ENCODE assay signal across 21 cellular contexts in genomic region chrX:80747832-80748231, GRCh38.
A peak's percentile ranks its signal among the peaks of the same experiment; 100 is the strongest.
DNase-seq lines count a peak whose midpoint lies in the region; ATAC-seq, FAIRE-seq and TF ChIP-seq lines count a peak whose summit lies in the region.
"Had no signal": no experiment of that assay in that cellular context is flagged by ENCODE, and none has a peak within 500 bp of the region (broad histone marks: within the 10 kb centered on the region; RNA-seq: fewer than 3 reads in every experiment).

No MANE protein-coding gene starts in this region.

- peak overlapping the region; percentile 25 for H3K27ac Mint-ChIP-seq in activated CD8-positive, alpha-beta T cell treated with anti-CD3 and anti-CD28 coated beads for 36 hours
- no peak overlapping the region for H3K27ac Mint-ChIP-seq in activated CD8-positive, alpha-beta T cell treated with anti-CD3 and anti-CD28 coated beads, Interleukin-2, amount 10 ng/mL, durations not matched to agents 7 days and 5 days
- H3K27ac Mint-ChIP-seq: neural progenitor cell had no signal

- dilution Hi-C loops in keratinocyte (cut with MboI; ENCODE audit: extremely low pct_ligation_motif_present, low sequenced_read_pairs) = no loop called here

- H3K9me3 Mint-ChIP-seq in activated CD8-positive, alpha-beta T cell treated with anti-CD3 and anti-CD28 coated beads for 36 hours = peaks cover 4% of the 10 kb centered on the region
- H3K9me3 Mint-ChIP-seq in activated CD8-positive, alpha-beta T cell treated with anti-CD3 and anti-CD28 coated beads, Interleukin-2, amount 10 ng/mL, durations not matched to agents 7 days and 5 days (ENCODE audit: insufficient read depth) = peaks cover 11% of the 10 kb centered on the region

- intact Hi-C loops in activated CD8-positive, alpha-beta T cell treated with anti-CD3 and anti-CD28 coated beads for 36 hours (cut with micrococcal nuclease) = no loop called here
- intact Hi-C loops in body of pancreas (cut with DNase I) = no loop called here

- peaks cover 52% of the 10 kb centered on the region for H3K36me3 Mint-ChIP-seq in activated CD8-positive, alpha-beta T cell treated with anti-CD3 and anti-CD28 coated beads for 36 hours (ENCODE audit: low read depth)
- peaks cover 50% of the 10 kb centered on the region for H3K36me3 Mint-ChIP-seq in activated CD8-positive, alpha-beta T cell treated with anti-CD3 and anti-CD28 coated beads, Interleukin-2, amount 10 ng/mL, durations not matched to agents 7 days and 5 days (ENCODE audit: low read depth)

- no peaks in the 10 kb centered on the region for H3K79me2 ChIP-seq in keratinocyte (ENCODE audit: control insufficient read depth, insufficient read depth, low read length)

- DNase-seq in activated CD8-positive, alpha-beta T cell treated with anti-CD3 and anti-CD28 coated beads for 36 hours = peak; percentile 25
- DNase-seq in activated CD8-positive, alpha-beta T cell treated with anti-CD3 and anti-CD28 coated beads, Interleukin-2, amount 10 ng/mL, durations not matched to agents 7 days and 5 days = no peak
- peak; percentile 2 for DNase-seq in T1000 (lab: John Stamatoyannopoulos, UW)
- DNase-seq in keratinocyte (ENCODE audit: low read depth, low spot score) = no peak
- DNase-seq in body of pancreas = no peak
- DNase-seq in pons (ENCODE audit: low spot score) = no peak
- DNase-seq: activated CD4-positive, alpha-beta T cell treated with anti-CD3 and anti-CD28 coated beads, Interleukin-2, amount 50 U/mL, for 4 hours; adrenal gland; central memory CD4-positive, alpha-beta T cell; NCI-H1092 treated with DMSO at 0.1 percent for 48 hours; NCI-H2029 treated with DMSO at 0.1 percent for 48 hours; NCI-H510A; substantia nigra had no signal

- POLR2A ChIA-PET in activated CD8-positive, alpha-beta T cell treated with anti-CD3 and anti-CD28 coated beads for 36 hours (lab: Charles Lee) = no interaction called here
- POLR2A ChIA-PET in activated CD8-positive, alpha-beta T cell treated with anti-CD3 and anti-CD28 coated beads, Interleukin-2, amount 10 ng/mL, durations not matched to agents 7 days and 5 days (lab: Charles Lee) = no interaction called here

- H3K9me1 ChIP-seq in keratinocyte (ENCODE audit: control insufficient read depth, extremely low read depth, insufficient read depth, low read length) = no peaks in the 10 kb centered on the region

- no peaks in the 10 kb centered on the region for H3K9me3 ChIP-seq in keratinocyte (ENCODE audit: control insufficient read depth, low read depth, low read length)
- H3K9me3 ChIP-seq in body of pancreas = no peaks in the 10 kb centered on the region
- H3K9me3 ChIP-seq: adrenal gland had no signal

- CTCF ChIA-PET in activated CD8-positive, alpha-beta T cell treated with anti-CD3 and anti-CD28 coated beads for 36 hours (lab: Charles Lee) = no interaction called here
- CTCF ChIA-PET in activated CD8-positive, alpha-beta T cell treated with anti-CD3 and anti-CD28 coated beads, Interleukin-2, amount 10 ng/mL, durations not matched to agents 7 days and 5 days (lab: Charles Lee) = no interaction called here

- H2AFZ ChIP-seq in keratinocyte (ENCODE audit: control insufficient read depth, low read length) = no peak overlapping the region
- H2AFZ ChIP-seq: neural progenitor cell had no signal

- TF ChIP-seq POLR2A in body of pancreas (IDR thresholded peaks at IDR 0.05) = no peak

- no peak overlapping the region for H3K27ac ChIP-seq in keratinocyte (ENCODE audit: control insufficient read depth, insufficient read depth, low read length)
- H3K27ac ChIP-seq in body of pancreas = no peak overlapping the region
- H3K27ac ChIP-seq: adrenal gland, C4-2B, neural progenitor cell had no signal

- peak overlapping the region; percentile 13 for H3K4me2 ChIP-seq in keratinocyte (ENCODE audit: control insufficient read depth, extremely low read depth, insufficient read depth, low read depth, low read length)
- H3K4me2 ChIP-seq: neural progenitor cell, smooth muscle cell had no signal

- H3K4me1 ChIP-seq in keratinocyte (ENCODE audit: control insufficient read depth, extremely low read depth, insufficient read depth, low read length) (no peaks in the 10 kb centered on the region), body of pancreas (no peaks in the 10 kb centered on the region)
- H3K4me1 ChIP-seq: adrenal gland, neural progenitor cell had no signal

- WGBS in body of pancreas, 2 donors = 92% methylated on average over 4 of the region's 4 CpGs

- no peak overlapping the region for H3K9ac ChIP-seq in keratinocyte (ENCODE audit: control insufficient read depth, extremely low read depth, insufficient read depth, low read length)
- H3K9ac ChIP-seq: neural progenitor cell had no signal

- no peak for TF ChIP-seq CTCF in activated CD8-positive, alpha-beta T cell treated with anti-CD3 and anti-CD28 coated beads for 36 hours (IDR thresholded peaks at IDR 0.05)
- TF ChIP-seq CTCF in keratinocyte (optimal IDR thresholded peaks at IDR 0.05 in 1 of 3, IDR thresholded peaks at IDR 0.05 in 1 of 3, conservative IDR thresholded peaks at IDR 0.05 in 1 of 3; ENCODE audit: extremely low read depth in 1 of 3, insufficient read depth in 2 of 3, low read length in 3 of 3) (no peak), body of pancreas (IDR thresholded peaks at IDR 0.05) (no peak)

- no peaks in the 10 kb centered on the region for H3K27me3 Mint-ChIP-seq in activated CD8-positive, alpha-beta T cell treated with anti-CD3 and anti-CD28 coated beads for 36 hours
- no peaks in the 10 kb centered on the region for H3K27me3 Mint-ChIP-seq in activated CD8-positive, alpha-beta T cell treated with anti-CD3 and anti-CD28 coated beads, Interleukin-2, amount 10 ng/mL, durations not matched to agents 7 days and 5 days (ENCODE audit: low read depth)

- no peak overlapping the region for H3K4me3 ChIP-seq in keratinocyte (ENCODE audit: control insufficient read depth in 2 of 3, extremely low read depth in 1 of 3, insufficient read depth in 2 of 3, low read depth in 1 of 3, low read length in 3 of 3)
- no peak overlapping the region for H3K4me3 ChIP-seq in body of pancreas
- H3K4me3 ChIP-seq: adrenal gland, neural progenitor cell, smooth muscle cell had no signal

- no peak overlapping the region for H3K4me3 Mint-ChIP-seq in activated CD8-positive, alpha-beta T cell treated with anti-CD3 and anti-CD28 coated beads for 36 hours
- H3K4me3 Mint-ChIP-seq in activated CD8-positive, alpha-beta T cell treated with anti-CD3 and anti-CD28 coated beads, Interleukin-2, amount 10 ng/mL, durations not matched to agents 7 days and 5 days = no peak overlapping the region
- H3K4me3 Mint-ChIP-seq: neural progenitor cell had no signal

- H3K27me3 ChIP-seq in keratinocyte (ENCODE audit: control insufficient read depth, extremely low read depth, insufficient read depth, low read length) (no peaks in the 10 kb centered on the region), body of pancreas (no peaks in the 10 kb centered on the region)
- H3K27me3 ChIP-seq: adrenal gland, neural progenitor cell had no signal

- peaks cover 21% of the 10 kb centered on the region for H3K4me1 Mint-ChIP-seq in activated CD8-positive, alpha-beta T cell treated with anti-CD3 and anti-CD28 coated beads for 36 hours (ENCODE audit: low read depth)
- H3K4me1 Mint-ChIP-seq in activated CD8-positive, alpha-beta T cell treated with anti-CD3 and anti-CD28 coated beads, Interleukin-2, amount 10 ng/mL, durations not matched to agents 7 days and 5 days (ENCODE audit: low read depth) = no peaks in the 10 kb centered on the region
- H3K4me1 Mint-ChIP-seq: neural progenitor cell had no signal

- ATAC-seq in activated CD8-positive, alpha-beta T cell treated with anti-CD3 and anti-CD28 coated beads for 36 hours = peak; percentile 39
- no peak for ATAC-seq in activated CD8-positive, alpha-beta T cell treated with anti-CD3 and anti-CD28 coated beads, Interleukin-2, amount 10 ng/mL, durations not matched to agents 7 days and 5 days
- ATAC-seq in GM19351 (IDR thresholded peaks at IDR 0.05; ENCODE audit: unreplicated experiment) (peak; percentile 60), body of pancreas (no peak), HG02852 (IDR thresholded peaks at IDR 0.05; ENCODE audit: unreplicated experiment) (no peak)
- ATAC-seq: esophagus mucosa, left lobe of liver had no signal

- no peaks in the 10 kb centered on the region for H4K20me1 ChIP-seq in keratinocyte (ENCODE audit: control insufficient read depth, extremely low read depth, insufficient read depth, low read length)

- no peak for FAIRE-seq in keratinocyte (lab: Jason Lieb, UNC)
- FAIRE-seq: urothelium cell line had no signal

- H3K36me3 ChIP-seq in keratinocyte (ENCODE audit: control insufficient read depth in 2 of 2, extremely low read depth in 1 of 2, insufficient read depth in 2 of 2, low read length in 2 of 2) (no peaks in the 10 kb centered on the region), body of pancreas (replicated peaks in 1 of 2; ENCODE audit: insufficient read depth in 1 of 2, low read depth in 2 of 2) (no peaks in the 10 kb centered on the region)
- H3K36me3 ChIP-seq: adrenal gland had no signal

Comparison
In these comparisons a context has a peak if more than half of its experiments do, and no peak if none do; other contexts are left out.
1. ATAC-seq: peak in activated CD8-positive, alpha-beta T cell treated with anti-CD3 and anti-CD28 coated beads for 36 hours (single experiment) and GM19351 (single experiment); none in activated CD8-positive, alpha-beta T cell treated with anti-CD3 and anti-CD28 coated beads, Interleukin-2, amount 10 ng/mL, durations not matched to agents 7 days and 5 days (single experiment), body of pancreas (single experiment) and HG02852 (single experiment).
2. DNase-seq: peak in activated CD8-positive, alpha-beta T cell treated with anti-CD3 and anti-CD28 coated beads for 36 hours (single experiment) and T1000 (single experiment); none in activated CD8-positive, alpha-beta T cell treated with anti-CD3 and anti-CD28 coated beads, Interleukin-2, amount 10 ng/mL, durations not matched to agents 7 days and 5 days (single experiment), keratinocyte (single experiment), body of pancreas (0 of 4) and pons (single experiment).